ENCODE assay signal across 1 cellular context in genomic region chrX:41722816-41723215, GRCh38.
TF ChIP-seq lines count a peak whose summit lies in the region.

No MANE protein-coding gene starts in this region.

TF ChIP-seq in IMR-90, 13 proteins besides CTCF, POLR2A, EP300 and RAD21 (continued from another document):
- TF ChIP-seq MXI1 (IDR thresholded peaks at IDR 0.05; ENCODE audit: borderline replicate concordance, low read depth, low read length) (no peak), BHLHE40 (IDR thresholded peaks at IDR 0.05; ENCODE audit: low read depth, low read length) (no peak), SMC3 (IDR thresholded peaks at IDR 0.05; ENCODE audit: low read depth, low read length) (no peak), CEBPB (IDR thresholded peaks at IDR 0.05; ENCODE audit: low read depth, low read length) (no peak), FOS (IDR thresholded peaks at IDR 0.05; ENCODE audit: low read depth, low read length) (no peak; the same call in 1 of the 2 replicates), RFX5 (IDR thresholded peaks at IDR 0.05; ENCODE audit: low read depth, low read length) (no peak), RCOR1 (IDR thresholded peaks at IDR 0.05; ENCODE audit: insufficient replicate concordance, low read length) (no peak), MAFK (IDR thresholded peaks at IDR 0.05; ENCODE audit: low read depth, low read length) (no peak), CHD1 (IDR thresholded peaks at IDR 0.05; ENCODE audit: low read depth, low read length) (no peak), NFE2L2 (IDR thresholded peaks at IDR 0.05; ENCODE audit: low read depth, low read length) (no peak)
- TF ChIP-seq, protein P1, sequence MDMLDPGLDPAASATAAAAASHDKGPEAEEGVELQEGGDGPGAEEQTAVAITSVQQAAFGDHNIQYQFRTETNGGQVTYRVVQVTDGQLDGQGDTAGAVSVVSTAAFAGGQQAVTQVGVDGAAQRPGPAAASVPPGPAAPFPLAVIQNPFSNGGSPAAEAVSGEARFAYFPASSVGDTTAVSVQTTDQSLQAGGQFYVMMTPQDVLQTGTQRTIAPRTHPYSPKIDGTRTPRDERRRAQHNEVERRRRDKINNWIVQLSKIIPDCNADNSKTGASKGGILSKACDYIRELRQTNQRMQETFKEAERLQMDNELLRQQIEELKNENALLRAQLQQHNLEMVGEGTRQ (IDR thresholded peaks at IDR 0.05; ENCODE audit: low read depth, low read length), result no peak
